Comparison of ENCODE assay signal across 15 cellular contexts in genomic region chr6:128303870-128304269, GRCh38.
DNase-seq lines count a peak whose midpoint lies in the region; ATAC-seq lines count a peak whose summit lies in the region.
"Had no signal": no experiment of that assay in that cellular context is flagged by ENCODE, and none has a peak within 500 bp of the region (broad histone marks: within the 10 kb centered on the region; RNA-seq: fewer than 3 reads in every experiment).

No MANE protein-coding gene starts in this region.

- DNase-seq in Kasumi-1 (lab: John Stamatoyannopoulos, UW) (peak; percentile 36 to 48), NOMO-1 (lab: John Stamatoyannopoulos, UW; ENCODE audit: unreplicated experiment in 2 of 2) (peak; percentile 87 to 93), SKM-1 treated with dmso at 0.1 percent for 144 hours (lab: John Stamatoyannopoulos, UW; ENCODE audit: unreplicated experiment) (peak; percentile 90), iris pigment epithelial cell (ENCODE audit: low read depth) (peak; percentile 22), NCI-H1436 (lab: John Stamatoyannopoulos, UW) (no peak), iPS-NIHi7 (ENCODE audit: extremely low spot score) (no peak)
- DNase-seq: DMS79 treated with DMSO at 0.1 percent for 48 hours, HFFc6, NCI-H1048, NCI-H1436 treated with DMSO at 0.1 percent for 48 hours, NCI-H2029, NCI-H345, NCI-H524 treated with DMSO at 0.1 percent for 48 hours, Peyer's patch had no signal

- ATAC-seq in HG02973 (IDR thresholded peaks at IDR 0.05; ENCODE audit: unreplicated experiment), result no peak

Comparison
In these comparisons a context has a peak if more than half of its experiments do, and no peak if none do; other contexts are left out.
1. DNase-seq: peak in Kasumi-1 (2 of 2), NOMO-1 (2 of 2), SKM-1 treated with dmso at 0.1 percent for 144 hours (single experiment) and iris pigment epithelial cell (single experiment); none in NCI-H1436 (single experiment) and iPS-NIHi7 (single experiment).